Comparison of ENCODE assay signal across 10 cellular contexts in genomic region chr22:36343720-36344105, GRCh38. TPM values are rescaled to one million over a fixed set of nuclear protein-coding genes. Genes with fewer than 3 reads are reported as not detected.
DNase-seq lines count a peak whose midpoint lies in the region; ATAC-seq and TF ChIP-seq lines count a peak whose summit lies in the region.
"Had no signal": no experiment of that assay in that cellular context is flagged by ENCODE, and none has a peak within 500 bp of the region (broad histone marks: within the 10 kb centered on the region; RNA-seq: fewer than 3 reads in every experiment).

No MANE protein-coding gene starts in this region.

- H3K4me1 ChIP-seq in CD4-positive, alpha-beta memory T cell (ENCODE audit: insufficient read depth, low read length), result peaks cover 94% of the 10 kb centered on the region
- peaks cover 100% of the 10 kb centered on the region for H3K4me1 ChIP-seq in left ventricle myocardium inferior
- no peaks in the 10 kb centered on the region for H3K4me1 ChIP-seq in HAP-1

- peaks cover 0 to 5% (median 0%) of the 10 kb centered on the region in 8 donors for H3K9me3 Mint-ChIP-seq in CD4-positive, alpha-beta memory T cell
- peaks cover 3% of the 10 kb centered on the region for H3K9me3 Mint-ChIP-seq in activated T-helper 17 cell treated with anti-CD3 and anti-CD28 coated beads, Interleukin-2, amount 50 U/mL, for 72 hours

- no peak for DNase-seq in CD4-positive, alpha-beta memory T cell
- DNase-seq in left ventricle myocardium inferior, result no peak
- DNase-seq in pons (ENCODE audit: low spot score), result peak; percentile 89
- DNase-seq in HAP-1 (ENCODE audit: low spot score in 2 of 2), result no peak
- DNase-seq: left cardiac atrium, NCI-H345 had no signal

- H3K4me3 ChIP-seq in CD4-positive, alpha-beta memory T cell (ENCODE audit: low read length in 2 of 2), result no peak overlapping the region
- H3K4me3 ChIP-seq in left ventricle myocardium inferior (no peak overlapping the region), HAP-1 (no peak overlapping the region)

- H3K27ac Mint-ChIP-seq in CD4-positive, alpha-beta memory T cell, result peak overlapping the region; percentile 87 to 96 (median 94)
- peak overlapping the region; percentile 98 for H3K27ac Mint-ChIP-seq in activated T-helper 17 cell treated with anti-CD3 and anti-CD28 coated beads, Interleukin-2, amount 50 U/mL, for 72 hours

- H3K4me1 Mint-ChIP-seq in CD4-positive, alpha-beta memory T cell, result peaks cover 55 to 92% (median 72%) of the 10 kb centered on the region in 4 donors
- H3K4me1 Mint-ChIP-seq in activated T-helper 17 cell treated with anti-CD3 and anti-CD28 coated beads, Interleukin-2, amount 50 U/mL, for 72 hours, result peaks cover 60% of the 10 kb centered on the region

- peaks cover 86% of the 10 kb centered on the region for H3K36me3 ChIP-seq in CD4-positive, alpha-beta memory T cell (ENCODE audit: insufficient read depth, low read length)
- peaks cover 79% of the 10 kb centered on the region for H3K36me3 ChIP-seq in left ventricle myocardium inferior
- peaks cover 61% of the 10 kb centered on the region for H3K36me3 ChIP-seq in HAP-1 (replicated peaks)

- POLR2A ChIA-PET in CD4-positive, alpha-beta memory T cell (lab: Charles Lee; ENCODE audit: partially characterized antibody), result interaction anchor here (1.0 to 59.9 kb wide), 4 partner anchors 9 to 112 kb away, joined by 3 to 2535 read pairs (median 72); partner anchors contain the start of gene MYH9

- H3K4me3 Mint-ChIP-seq in CD4-positive, alpha-beta memory T cell, result peak overlapping the region; percentile 16 to 87 (median 40)
- H3K4me3 Mint-ChIP-seq in activated T-helper 17 cell treated with anti-CD3 and anti-CD28 coated beads, Interleukin-2, amount 50 U/mL, for 72 hours, result peak overlapping the region; percentile 91

- ATAC-seq in activated T-helper 17 cell treated with anti-CD3 and anti-CD28 coated beads, Interleukin-2, amount 50 U/mL, for 72 hours (replicated peaks), result no peak
- no peak for ATAC-seq in HG02970 (IDR thresholded peaks at IDR 0.05; ENCODE audit: low FRiP score, unreplicated experiment)
- ATAC-seq in HG02981 (IDR thresholded peaks at IDR 0.05; ENCODE audit: unreplicated experiment), result no peak
- ATAC-seq in GM18868 (IDR thresholded peaks at IDR 0.05; ENCODE audit: unreplicated experiment), result no peak

- H3K27me3 Mint-ChIP-seq in CD4-positive, alpha-beta memory T cell, result no peaks in the 10 kb centered on the region
- H3K27me3 Mint-ChIP-seq in activated T-helper 17 cell treated with anti-CD3 and anti-CD28 coated beads, Interleukin-2, amount 50 U/mL, for 72 hours, result no peaks in the 10 kb centered on the region

- H3K36me3 Mint-ChIP-seq in CD4-positive, alpha-beta memory T cell, result peaks cover 53 to 78% of the 10 kb centered on the region in 2 donors
- peaks cover 100% of the 10 kb centered on the region for H3K36me3 Mint-ChIP-seq in activated T-helper 17 cell treated with anti-CD3 and anti-CD28 coated beads, Interleukin-2, amount 50 U/mL, for 72 hours (ENCODE audit: low read depth)

- H3K27ac ChIP-seq in CD4-positive, alpha-beta memory T cell (ENCODE audit: low read depth, low read length), result peak overlapping the region; percentile 46
- peak overlapping the region; percentile 100 for H3K27ac ChIP-seq in left ventricle myocardium inferior (replicated peaks)

- no peak for TF ChIP-seq CTCF in left ventricle myocardium inferior (IDR thresholded peaks at IDR 0.05; ENCODE audit: borderline replicate concordance)

- no peaks in the 10 kb centered on the region for H3K27me3 ChIP-seq in CD4-positive, alpha-beta memory T cell (ENCODE audit: insufficient read depth, low read length)
- no peaks in the 10 kb centered on the region for H3K27me3 ChIP-seq in left ventricle myocardium inferior (ENCODE audit: low read depth)
- H3K27me3 ChIP-seq in HAP-1 (ENCODE audit: low read depth), result no peaks in the 10 kb centered on the region

- no peaks in the 10 kb centered on the region for H3K9me3 ChIP-seq in CD4-positive, alpha-beta memory T cell (ENCODE audit: control insufficient read depth in 1 of 2, low read length in 2 of 2)
- H3K9me3 ChIP-seq in left ventricle myocardium inferior (replicated peaks), result no peaks in the 10 kb centered on the region
- H3K9me3 ChIP-seq in HAP-1, result no peaks in the 10 kb centered on the region

- CTCF ChIA-PET in CD4-positive, alpha-beta memory T cell (lab: Charles Lee; ENCODE audit: partially characterized antibody), result interaction anchor here (0.6 to 2.0 kb wide), 11 partner anchors 10 to 143 kb away, joined by 3 to 8 read pairs (median 3); partner anchors contain the start of gene MYH9

- in situ Hi-C loops in HAP-1 (cut with MboI; ENCODE audit: low sequenced_read_pairs), result no loop called here

- intact Hi-C loops in CD4-positive, alpha-beta memory T cell (cut with micrococcal nuclease), result loop anchor here (2.0 kb wide), 1 partner anchor 15 kb away; no protein-coding TSS in a partner anchor
- intact Hi-C loops in left ventricle myocardium inferior (cut with micrococcal nuclease), result no loop called here

RNA-seq across cellular contexts. Expression of gene MYH9, which starts 44.1 kb away (rescaled TPM):
- total RNA-seq in CD4-positive, alpha-beta memory T cell, result 100 to 1,000 TPM; 717 to 734 TPM
- 100 to 1,000 TPM in 1 of 2 donors, 10 to 100 TPM in 1; 17.3 to 476 TPM for polyA plus RNA-seq in CD4-positive, alpha-beta memory T cell
- total RNA-seq in activated T-helper 17 cell treated with anti-CD3 and anti-CD28 coated beads, Interleukin-2, amount 50 U/mL, for 72 hours, result 100 to 1,000 TPM; 782 to 800 TPM
- total RNA-seq in left ventricle myocardium inferior, result 150 TPM
